Comparison of ENCODE assay signal across 9 cellular contexts in the genomic region with DNA sequence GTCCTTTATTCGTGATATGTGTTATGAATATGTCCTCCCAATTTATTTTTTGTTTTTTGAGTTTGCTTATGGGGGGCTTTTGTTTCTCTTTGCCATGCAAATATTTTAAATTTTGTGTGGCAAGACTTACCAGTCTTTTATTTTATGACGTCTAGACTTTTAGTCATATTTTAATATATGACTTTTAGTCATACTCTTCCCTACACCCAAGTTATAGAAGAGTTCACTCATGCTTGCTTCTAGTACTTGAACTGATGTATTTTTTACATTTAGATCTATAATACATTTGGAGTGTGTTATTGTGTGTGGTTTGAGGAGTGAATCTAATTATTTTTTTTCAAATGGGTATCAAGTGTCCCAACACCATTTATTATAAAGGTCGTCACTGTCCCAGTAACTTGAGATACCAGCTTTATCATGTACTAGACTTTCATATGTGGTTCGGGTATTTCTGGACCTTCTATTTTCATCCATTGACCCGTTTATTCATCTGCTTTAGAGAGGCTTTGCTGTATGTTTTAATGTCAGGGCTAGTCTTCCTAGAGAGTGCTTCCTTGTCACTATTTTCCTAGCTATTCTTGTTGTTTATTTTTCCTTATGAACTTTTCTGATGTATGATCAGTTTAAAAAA. TPM values are rescaled to one million over a fixed set of nuclear protein-coding genes. Genes with fewer than 3 reads are reported as not detected.
A peak's percentile ranks its signal among the peaks of the same experiment; 100 is the strongest.
DNase-seq lines count a peak whose midpoint lies in the region; ATAC-seq and TF ChIP-seq lines count a peak whose summit lies in the region.
"Had no signal": no experiment of that assay in that cellular context is flagged by ENCODE, and none has a peak within 500 bp of the region (broad histone marks: within the 10 kb centered on the region; RNA-seq: fewer than 3 reads in every experiment).

No MANE protein-coding gene starts in this region.

- peaks cover 6% of the 10 kb centered on the region for H3K4me1 ChIP-seq in iPS-15b (ENCODE audit: control insufficient read depth, insufficient read depth, low read length)

- peaks cover 15% of the 10 kb centered on the region for H3K9me3 Mint-ChIP-seq in activated CD4-positive, alpha-beta T cell treated with anti-CD3 and anti-CD28 coated beads, Interleukin-2, amount 10 ng/mL, durations not matched to agents 24 days and 14 days
- peaks cover 12% of the 10 kb centered on the region for H3K9me3 Mint-ChIP-seq in activated B cell treated with CpG ODN at 0.5 μM for 24 hours
- peaks cover 17 to 21% of the 10 kb centered on the region in 2 donors for H3K9me3 Mint-ChIP-seq in stimulated activated naive CD8-positive, alpha-beta T cell treated with anti-CD3 and anti-CD28 coated beads, Interleukin-15, amount 100 ng/mL, for 72 hours

- no peak for DNase-seq in activated CD4-positive, alpha-beta T cell treated with anti-CD3 and anti-CD28 coated beads, Interleukin-2, amount 10 ng/mL, durations not matched to agents 24 days and 14 days
- no peak for DNase-seq in activated CD4-positive, alpha-beta T cell treated with anti-CD3 and anti-CD28 coated beads, Interleukin-2, amount 50 U/mL, for 1 hour
- DNase-seq in activated B cell treated with CpG ODN at 0.5 μM for 24 hours: no peak
- no peak for DNase-seq in stimulated activated naive CD8-positive, alpha-beta T cell treated with anti-CD3 and anti-CD28 coated beads, Interleukin-15, amount 100 ng/mL, for 72 hours
- no peak for DNase-seq in NCI-H2196 (lab: John Stamatoyannopoulos, UW; ENCODE audit: unreplicated experiment)
- no peak for DNase-seq in Ammon's horn (ENCODE audit: low spot score)
- DNase-seq in NOMO-1 treated with dmso at 0.1 percent for 144 hours (lab: John Stamatoyannopoulos, UW; ENCODE audit: unreplicated experiment): no peak
- DNase-seq: NCI-H1694 had no signal

- peak overlapping the region; percentile 98 for H3K27ac Mint-ChIP-seq in activated CD4-positive, alpha-beta T cell treated with anti-CD3 and anti-CD28 coated beads, Interleukin-2, amount 10 ng/mL, durations not matched to agents 24 days and 14 days
- peak overlapping the region; percentile 100 for H3K27ac Mint-ChIP-seq in activated B cell treated with CpG ODN at 0.5 μM for 24 hours
- H3K27ac Mint-ChIP-seq in stimulated activated naive CD8-positive, alpha-beta T cell treated with anti-CD3 and anti-CD28 coated beads, Interleukin-15, amount 100 ng/mL, for 72 hours: peak overlapping the region; percentile 98 to 99

- ATAC-seq in activated B cell treated with CpG ODN at 0.5 μM for 24 hours (ENCODE audit: low read depth): no peak
- no peak for ATAC-seq in stimulated activated naive CD8-positive, alpha-beta T cell treated with anti-CD3 and anti-CD28 coated beads, Interleukin-15, amount 100 ng/mL, for 72 hours

- no peak overlapping the region for H3K9ac ChIP-seq in iPS-15b (ENCODE audit: low read depth, low read length)

- no peaks in the 10 kb centered on the region for H3K27me3 Mint-ChIP-seq in activated CD4-positive, alpha-beta T cell treated with anti-CD3 and anti-CD28 coated beads, Interleukin-2, amount 10 ng/mL, durations not matched to agents 24 days and 14 days
- no peaks in the 10 kb centered on the region for H3K27me3 Mint-ChIP-seq in activated B cell treated with CpG ODN at 0.5 μM for 24 hours
- H3K27me3 Mint-ChIP-seq in stimulated activated naive CD8-positive, alpha-beta T cell treated with anti-CD3 and anti-CD28 coated beads, Interleukin-15, amount 100 ng/mL, for 72 hours: no peaks in the 10 kb centered on the region

- peaks cover 48% of the 10 kb centered on the region for H3K36me3 Mint-ChIP-seq in activated CD4-positive, alpha-beta T cell treated with anti-CD3 and anti-CD28 coated beads, Interleukin-2, amount 10 ng/mL, durations not matched to agents 24 days and 14 days (ENCODE audit: low read depth)
- peaks cover 51% of the 10 kb centered on the region for H3K36me3 Mint-ChIP-seq in activated B cell treated with CpG ODN at 0.5 μM for 24 hours (ENCODE audit: low read depth)

- peak overlapping the region; percentile 54 for H3K4me3 ChIP-seq in iPS-15b (ENCODE audit: low read depth, low read length)

- no peaks in the 10 kb centered on the region for H3K9me3 ChIP-seq in iPS-15b (ENCODE audit: control insufficient read depth, insufficient read depth, low read length)

- CTCF ChIA-PET in activated B cell treated with CpG ODN at 0.5 μM for 24 hours (lab: Charles Lee): interaction anchor here (0.7 to 1.8 kb wide), 7 partner anchors 12 to 118 kb away, joined by 3 to 10 read pairs (median 3); a partner anchor contains a TSS

- H3K36me3 ChIP-seq in iPS-15b (ENCODE audit: control insufficient read depth, insufficient read depth, low read length): no peaks in the 10 kb centered on the region

- peaks cover 48% of the 10 kb centered on the region for H3K4me1 Mint-ChIP-seq in activated CD4-positive, alpha-beta T cell treated with anti-CD3 and anti-CD28 coated beads, Interleukin-2, amount 10 ng/mL, durations not matched to agents 24 days and 14 days
- H3K4me1 Mint-ChIP-seq in activated B cell treated with CpG ODN at 0.5 μM for 24 hours: peaks cover 82% of the 10 kb centered on the region
- H3K4me1 Mint-ChIP-seq in stimulated activated naive CD8-positive, alpha-beta T cell treated with anti-CD3 and anti-CD28 coated beads, Interleukin-15, amount 100 ng/mL, for 72 hours: peaks cover 45% of the 10 kb centered on the region

- intact Hi-C loops in activated CD4-positive, alpha-beta T cell treated with anti-CD3 and anti-CD28 coated beads, Interleukin-2, amount 10 ng/mL, durations not matched to agents 24 days and 14 days (cut with micrococcal nuclease): loop anchor here (5.0 kb wide), 1 partner anchor 46 kb away; no protein-coding TSS in a partner anchor
- intact Hi-C loops in activated B cell treated with CpG ODN at 0.5 μM for 24 hours (cut with micrococcal nuclease): loop anchor here (5.0 to 10.0 kb wide), 3 partner anchors 161 to 583 kb away; a partner anchor contains a TSS

- TF ChIP-seq CTCF in activated B cell treated with CpG ODN at 0.5 μM for 24 hours (IDR thresholded peaks at IDR 0.05): no peak

- H3K27me3 ChIP-seq in iPS-15b (ENCODE audit: control insufficient read depth, insufficient read depth, low read length): peaks cover 19% of the 10 kb centered on the region

- peak overlapping the region; percentile 89 for H3K4me3 Mint-ChIP-seq in activated CD4-positive, alpha-beta T cell treated with anti-CD3 and anti-CD28 coated beads, Interleukin-2, amount 10 ng/mL, durations not matched to agents 24 days and 14 days
- peak overlapping the region; percentile 100 for H3K4me3 Mint-ChIP-seq in activated B cell treated with CpG ODN at 0.5 μM for 24 hours
- H3K4me3 Mint-ChIP-seq in stimulated activated naive CD8-positive, alpha-beta T cell treated with anti-CD3 and anti-CD28 coated beads, Interleukin-15, amount 100 ng/mL, for 72 hours: peak overlapping the region; percentile 98 to 99

- POLR2A ChIA-PET in activated B cell treated with CpG ODN at 0.5 μM for 24 hours (lab: Charles Lee): interaction anchor here (0.7 to 7.5 kb wide), 16 partner anchors 10 to 117 kb away, joined by 3 to 140 read pairs (median 6); a partner anchor contains a TSS

RNA-seq across cellular contexts. Expression of a gene that starts 0.8 kb away (rescaled TPM):
- total RNA-seq in activated CD4-positive, alpha-beta T cell treated with anti-CD3 and anti-CD28 coated beads, Interleukin-2, amount 10 ng/mL, durations not matched to agents 24 days and 14 days: 10.8 and 12.1 TPM in 2 replicates
- 162 and 213 TPM in 2 replicates for total RNA-seq in activated B cell treated with CpG ODN at 0.5 μM for 24 hours

RNA-seq across cellular contexts. Expression of a gene that starts 14.1 kb away (rescaled TPM):
- 39.8 and 43.7 TPM in 2 replicates for total RNA-seq in activated CD4-positive, alpha-beta T cell treated with anti-CD3 and anti-CD28 coated beads, Interleukin-2, amount 10 ng/mL, durations not matched to agents 24 days and 14 days
- total RNA-seq in activated B cell treated with CpG ODN at 0.5 μM for 24 hours: 73.8 and 76.5 TPM in 2 replicates

RNA-seq across cellular contexts. Expression of a gene that starts 14.1 kb away (rescaled TPM):
- 45.7 and 47.9 TPM in 2 replicates for total RNA-seq in activated CD4-positive, alpha-beta T cell treated with anti-CD3 and anti-CD28 coated beads, Interleukin-2, amount 10 ng/mL, durations not matched to agents 24 days and 14 days
- total RNA-seq in activated B cell treated with CpG ODN at 0.5 μM for 24 hours: 45.9 and 50.8 TPM in 2 replicates

Comparison
In these comparisons a context has a peak if more than half of its experiments do, and no peak if none do; other contexts are left out.
1. RNA of a gene that starts 0.8 kb away (total RNA-seq): 162 to 213 TPM in activated B cell treated with CpG ODN at 0.5 μM for 24 hours; 10.8 to 12.1 TPM in activated CD4-positive, alpha-beta T cell treated with anti-CD3 and anti-CD28 coated beads, Interleukin-2, amount 10 ng/mL, durations not matched to agents 24 days and 14 days; every median in the first group is over 10 times any median in the second.
2. Peak in every context shown above with its lines, with median percentiles within 50 percentile points of each other: H3K27ac Mint-ChIP-seq and H3K4me3 Mint-ChIP-seq.